ENCODE assay signal across 9 cellular contexts in the genomic region with DNA sequence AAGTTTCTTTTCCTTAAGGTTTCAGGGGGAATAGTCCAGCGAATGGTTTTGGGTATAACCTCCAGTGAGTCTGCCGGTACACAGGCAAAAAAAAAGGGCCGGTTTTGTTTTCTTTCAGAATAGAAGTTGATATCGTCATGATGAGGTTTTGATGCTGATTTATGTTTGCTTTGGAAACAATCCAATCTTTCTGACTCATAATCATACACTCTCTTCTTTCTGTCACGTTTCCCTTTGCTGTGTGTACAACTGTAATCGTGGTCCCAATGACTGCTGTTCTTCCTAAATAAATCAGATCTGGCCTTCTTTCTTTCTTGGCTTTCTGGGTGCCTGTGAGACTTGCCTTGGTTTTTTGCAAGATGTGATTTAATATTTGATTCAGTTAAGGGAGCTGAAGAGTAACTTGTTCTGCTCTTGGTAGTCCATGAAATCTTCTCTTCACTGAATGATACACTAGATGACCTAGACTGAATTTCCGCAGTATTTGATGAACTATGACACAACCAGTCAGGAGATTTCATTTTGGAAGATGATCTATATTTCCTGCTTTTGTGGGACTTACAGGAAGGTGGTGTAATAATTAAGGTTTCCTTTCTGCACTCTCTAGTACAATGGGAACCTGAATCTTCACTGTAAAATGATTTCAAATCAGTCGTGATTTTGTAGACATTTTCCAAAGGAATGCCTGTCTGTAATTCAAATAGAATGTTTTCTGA. TPM values are rescaled to one million over a fixed set of nuclear protein-coding genes. Genes with fewer than 3 reads are reported as not detected.
DNase-seq lines count a peak whose midpoint lies in the region; ATAC-seq and TF ChIP-seq lines count a peak whose summit lies in the region.
"Had no signal": no experiment of that assay in that cellular context is flagged by ENCODE, and none has a peak within 500 bp of the region (broad histone marks: within the 10 kb centered on the region; RNA-seq: fewer than 3 reads in every experiment).

No MANE protein-coding gene starts in this region.

- H3K4me3 ChIP-seq in HEK293 (ENCODE audit: low read depth, low read length) (no peak overlapping the region), gastroesophageal sphincter (no peak overlapping the region), suprapubic skin (no peak overlapping the region)

- TF ChIP-seq EP300 in gastroesophageal sphincter (IDR thresholded peaks at IDR 0.05): no peak
- TF ChIP-seq EP300 in suprapubic skin (IDR thresholded peaks at IDR 0.05): no peak

- no peak overlapping the region for H3K27ac ChIP-seq in HEK293 (ENCODE audit: extremely low read depth, low read depth, low read length)
- H3K27ac ChIP-seq in gastroesophageal sphincter: no peak overlapping the region
- H3K27ac ChIP-seq in suprapubic skin: no peak overlapping the region

- H3K36me3 ChIP-seq in HEK293 (ENCODE audit: control insufficient read depth in 2 of 2, insufficient read depth in 1 of 2, low read length in 2 of 2): no peaks in the 10 kb centered on the region
- H3K36me3 ChIP-seq in gastroesophageal sphincter: no peaks in the 10 kb centered on the region
- no peaks in the 10 kb centered on the region for H3K36me3 ChIP-seq in suprapubic skin

- no peaks in the 10 kb centered on the region for H3K27me3 ChIP-seq in gastroesophageal sphincter
- no peaks in the 10 kb centered on the region for H3K27me3 ChIP-seq in suprapubic skin

- ATAC-seq in SK-N-SH treated with all-trans-retinoic acid at 6 μM for 48 hours (peak; percentile 69), gastroesophageal sphincter (peak; percentile 39)

- POLR2A ChIA-PET in HEK293 (lab: Yijun Ruan, JAX): no interaction called here

- TF ChIP-seq POLR2A in gastroesophageal sphincter (IDR thresholded peaks at IDR 0.05) (no peak), suprapubic skin (IDR thresholded peaks at IDR 0.05) (no peak)

- 37 to 46% methylated on average over 7 to 8 of the region's 8 CpGs for WGBS in gastroesophageal sphincter (ENCODE audit: low coverage in 1 of 2), 2 donors
- 25% methylated on average over 8 of the region's 8 CpGs for WGBS in suprapubic skin

- DNase-seq in AG20443 (ENCODE audit: low spot score) (peak; percentile 25), suprapubic skin (ENCODE audit: low spot score in 2 of 2) (no peak), activated T-cell treated with anti-CD3 and anti-CD28 coated beads for 4 hours (no peak)
- no peak for DNase-seq in activated naive CD4-positive, alpha-beta T cell treated with Interleukin-2 at 50 U/mL for 16 hours
- no peak for DNase-seq in effector CD8-positive, alpha-beta T cell (lab: John Stamatoyannopoulos, UW)
- DNase-seq: nephron progenitor cell had no signal

- H3K9me3 ChIP-seq in HEK293 (ENCODE audit: control insufficient read depth, insufficient read depth, low read depth, low read length) (no peaks in the 10 kb centered on the region), gastroesophageal sphincter (no peaks in the 10 kb centered on the region), suprapubic skin (no peaks in the 10 kb centered on the region)

- no peaks in the 10 kb centered on the region for H3K4me1 ChIP-seq in HEK293 (ENCODE audit: control insufficient read depth, insufficient read depth, low read length)
- no peaks in the 10 kb centered on the region for H3K4me1 ChIP-seq in gastroesophageal sphincter
- H3K4me1 ChIP-seq in suprapubic skin: no peaks in the 10 kb centered on the region

- TF ChIP-seq CTCF in HEK293 (tag by site-specific recombination; IDR thresholded peaks at IDR 0.05) (no peak), gastroesophageal sphincter (IDR thresholded peaks at IDR 0.05) (no peak), suprapubic skin (IDR thresholded peaks at IDR 0.05) (no peak)

- CTCF ChIA-PET in HEK293 (lab: Yijun Ruan, JAX): no interaction called here

TF ChIP-seq in HEK293, 187 proteins besides CTCF, POLR2A, EP300 and RAD21:
- no peak for TF ChIP-seq GLIS1 (tag by site-specific recombination; IDR thresholded peaks at IDR 0.05)
- 0 out of 2 replicates have a peak, but pooled peaks have one; percentile 15 for TF ChIP-seq SP7 (tag by site-specific recombination; IDR thresholded peaks at IDR 0.05)
- peak; percentile 83 for TF ChIP-seq MYNN (tag by site-specific recombination; IDR thresholded peaks at IDR 0.05; ENCODE audit: borderline replicate concordance)
- TF ChIP-seq ZNF629 (tag by site-specific recombination; IDR thresholded peaks at IDR 0.05): peak; percentile 80
- no peak for TF ChIP-seq ZFP37 (tag by site-specific recombination; IDR thresholded peaks at IDR 0.05)
- no peak for TF ChIP-seq ZNF416 (tag by site-specific recombination; IDR thresholded peaks at IDR 0.05)
- no peak for TF ChIP-seq ZNF670 (tag by site-specific recombination; IDR thresholded peaks at IDR 0.05; ENCODE audit: low read depth)
- TF ChIP-seq ZNF214 (tag by site-specific recombination; IDR thresholded peaks at IDR 0.05; ENCODE audit: borderline replicate concordance): no peak
- TF ChIP-seq ZNF335 (tag by site-specific recombination; conservative IDR thresholded peaks at IDR 0.05): peak; percentile 55
TF ChIP-seq in HEK293: peak in this region for 4.

TF ChIP-seq in SK-N-SH treated with all-trans-retinoic acid at 6 μM for 48 hours, 23 proteins besides CTCF, POLR2A, EP300 and RAD21:
- TF ChIP-seq ARNTL (CRISPR knock-in tag; IDR thresholded peaks at IDR 0.05; ENCODE audit: borderline replicate concordance, low read depth) (no peak), ISL1 (CRISPR knock-in tag; IDR thresholded peaks at IDR 0.05) (peak; percentile 32; the same call in 1 of the 2 replicates)

RNA-seq across cellular contexts. Expression of a gene that starts 34.9 kb away (rescaled TPM):
- total RNA-seq in gastroesophageal sphincter (under 1 TPM in 1 of 4 donors, not detected in 3; 0.62 TPM), suprapubic skin (not detected)

RNA-seq across cellular contexts. Expression of a gene that starts 43.9 kb away (rescaled TPM):
- total RNA-seq in gastroesophageal sphincter (10 to 100 TPM in 1 of 4 donors, 1 to 10 TPM in 3; 6.4 to 10.6 (median 7.7) TPM), suprapubic skin (10 to 100 TPM in 1 of 4 donors, 1 to 10 TPM in 3; 4.4 to 11.5 (median 6.8) TPM)
